10 cellular contexts compared by ENCODE assay signal in the genomic region with DNA sequence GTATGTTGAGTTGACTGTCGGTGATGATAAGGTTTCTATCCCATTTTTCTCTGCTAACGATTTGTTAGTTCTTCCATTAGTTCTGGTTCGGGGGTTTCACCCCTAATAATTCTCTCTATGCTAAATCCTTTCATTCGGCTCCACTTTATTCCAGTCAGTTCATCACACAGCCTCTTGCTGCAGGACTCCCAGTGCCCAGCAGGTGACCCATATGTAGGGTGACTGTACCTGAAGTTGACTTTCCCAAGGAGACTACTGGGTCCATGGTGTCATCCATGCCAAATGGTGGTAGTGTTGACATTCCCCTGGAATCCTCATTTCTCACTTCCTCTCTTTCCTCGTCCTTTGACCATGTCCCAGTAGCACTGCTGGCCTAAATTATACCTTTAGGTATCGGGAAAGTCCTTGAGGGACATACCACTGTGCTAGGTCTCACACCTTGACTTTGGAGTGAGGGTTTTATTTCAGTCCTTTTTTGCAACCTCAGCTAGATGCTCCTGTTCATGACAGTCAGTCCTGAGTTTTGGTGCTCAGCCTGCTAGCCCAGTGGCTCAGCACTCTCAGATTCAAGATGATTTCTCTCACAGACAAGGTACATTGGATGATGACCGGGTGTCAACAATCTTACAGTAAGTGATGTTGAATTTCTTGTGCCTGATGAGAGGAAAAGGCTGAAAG.
DNase-seq lines count a peak whose midpoint lies in the region; ATAC-seq and TF ChIP-seq lines count a peak whose summit lies in the region.
"Had no signal": no experiment of that assay in that cellular context is flagged by ENCODE, and none has a peak within 500 bp of the region (broad histone marks: within the 10 kb centered on the region; RNA-seq: fewer than 3 reads in every experiment).

No MANE protein-coding gene starts in this region.

- no peak for TF ChIP-seq RAD21 in SK-N-SH (IDR thresholded peaks at IDR 0.05; ENCODE audit: low read length)

- H3K9me2 ChIP-seq in SK-N-SH: no peaks in the 10 kb centered on the region

- no peaks in the 10 kb centered on the region for H3K79me2 ChIP-seq in SK-N-SH (ENCODE audit: insufficient read depth)

- no peak overlapping the region for H3K9ac ChIP-seq in SK-N-SH

- peaks cover 15 to 19% of the 10 kb centered on the region in 2 donors for H3K4me1 Mint-ChIP-seq in stimulated activated naive B cell treated with anti-CD40 and anti-IgM and Interleukin-4, amounts not matched to agents 10 μg/mL and 1 μg/mL and 100 μg/mL, for 72 hours
- no peaks in the 10 kb centered on the region for H3K4me1 Mint-ChIP-seq in stimulated activated naive CD8-positive, alpha-beta T cell treated with anti-CD3 and anti-CD28 coated beads, Interleukin-15, amount 100 ng/mL, for 72 hours

- H3K27me3 ChIP-seq in SK-N-SH (ENCODE audit: insufficient read depth) (no peaks in the 10 kb centered on the region), SJCRH30 (no peaks in the 10 kb centered on the region)
- H3K27me3 ChIP-seq: spleen had no signal

- H3K36me3 Mint-ChIP-seq in stimulated activated naive B cell treated with anti-CD40 and anti-IgM and Interleukin-4, amounts not matched to agents 10 μg/mL and 1 μg/mL and 100 μg/mL, for 72 hours: peaks cover 2 to 3% of the 10 kb centered on the region in 2 donors

- ATAC-seq in SK-N-SH treated with all-trans-retinoic acid at 6 μM for 48 hours (peak; percentile 45; the same call in 1 of the 3 replicates), HG02884 (IDR thresholded peaks at IDR 0.05; ENCODE audit: unreplicated experiment) (peak; percentile 11)
- ATAC-seq in stimulated activated naive B cell treated with anti-CD40 and anti-IgM and Interleukin-4, amounts not matched to agents 10 μg/mL and 1 μg/mL and 100 μg/mL, for 72 hours (replicated peaks): peak; percentile 29 to 41
- ATAC-seq in stimulated activated naive CD8-positive, alpha-beta T cell treated with anti-CD3 and anti-CD28 coated beads, Interleukin-15, amount 100 ng/mL, for 72 hours: no peak

- H2AFZ ChIP-seq in SK-N-SH (ENCODE audit: low read depth): no peak overlapping the region

- WGBS in SK-N-SH (ENCODE audit: low lambda C conversion rate): 49% methylated on average over 7 of the region's 7 CpGs

- H3K27ac ChIP-seq in SK-N-SH (ENCODE audit: low read depth in 2 of 2, low read length in 1 of 2) (no peak overlapping the region), SJCRH30 (peak overlapping the region; percentile 15; the same call in 1 of the 2 replicates)

- no peaks in the 10 kb centered on the region for H3K4me1 ChIP-seq in SK-N-SH (ENCODE audit: control insufficient read depth in 1 of 2, insufficient read depth in 2 of 2, low read depth in 1 of 2, low read length in 1 of 2)
- H3K4me1 ChIP-seq in SJCRH30: peaks cover 22% of the 10 kb centered on the region

- POLR2A ChIA-PET in SK-N-SH (lab: Yijun Ruan, JAX): no interaction called here

- no peak overlapping the region for H3K4me2 ChIP-seq in SK-N-SH

- H3K4me3 Mint-ChIP-seq in stimulated activated naive B cell treated with anti-CD40 and anti-IgM and Interleukin-4, amounts not matched to agents 10 μg/mL and 1 μg/mL and 100 μg/mL, for 72 hours: no peak overlapping the region
- no peak overlapping the region for H3K4me3 Mint-ChIP-seq in stimulated activated naive CD8-positive, alpha-beta T cell treated with anti-CD3 and anti-CD28 coated beads, Interleukin-15, amount 100 ng/mL, for 72 hours

- DNase-seq in SK-N-SH (no peak), SJCRH30 (peak; percentile 11 to 33), SHP77 treated with DMSO at 0.1 percent for 48 hours (lab: John Stamatoyannopoulos, UW) (no peak)
- no peak for DNase-seq in stimulated activated naive B cell treated with anti-CD40 and anti-IgM and Interleukin-4, amounts not matched to agents 10 μg/mL and 1 μg/mL and 100 μg/mL, for 72 hours
- DNase-seq in stimulated activated CD4-positive, alpha-beta T cell treated with anti-CD3 and anti-CD28 coated beads, Interleukin-4, amount 100 ng/mL, for 4 hours: no peak
- DNase-seq in stimulated activated naive CD8-positive, alpha-beta T cell treated with anti-CD3 and anti-CD28 coated beads, Interleukin-15, amount 100 ng/mL, for 72 hours: no peak
- DNase-seq: activated T-cell treated with anti-CD3 and anti-CD28 coated beads, Interleukin-2, amount 50 U/mL, for 1 hour; spleen had no signal

- no peak for TF ChIP-seq CTCF in SK-N-SH (IDR thresholded peaks at IDR 0.05)

- TF ChIP-seq EP300 in SK-N-SH (IDR thresholded peaks at IDR 0.05; ENCODE audit: borderline replicate concordance in 1 of 2, low read depth in 1 of 2, low read length in 1 of 2): no peak

- H3K4me3 ChIP-seq in SK-N-SH (ENCODE audit: low read depth in 2 of 2, low read length in 1 of 2) (no peak overlapping the region), SJCRH30 (no peak overlapping the region)
- H3K4me3 ChIP-seq: spleen had no signal

- CTCF ChIA-PET in SK-N-SH (lab: Yijun Ruan, JAX): interaction anchor here (0.6 to 6.0 kb wide), 13 partner anchors 8 to 336 kb away, joined by 3 to 40 read pairs (median 4); no protein-coding TSS in a partner anchor

- peaks cover 0 to 4% of the 10 kb centered on the region in 2 donors for H3K27me3 Mint-ChIP-seq in stimulated activated naive B cell treated with anti-CD40 and anti-IgM and Interleukin-4, amounts not matched to agents 10 μg/mL and 1 μg/mL and 100 μg/mL, for 72 hours
- H3K27me3 Mint-ChIP-seq in stimulated activated naive CD8-positive, alpha-beta T cell treated with anti-CD3 and anti-CD28 coated beads, Interleukin-15, amount 100 ng/mL, for 72 hours: no peaks in the 10 kb centered on the region

- peaks cover 3 to 4% of the 10 kb centered on the region in 2 donors for H3K9me3 Mint-ChIP-seq in stimulated activated naive B cell treated with anti-CD40 and anti-IgM and Interleukin-4, amounts not matched to agents 10 μg/mL and 1 μg/mL and 100 μg/mL, for 72 hours
- H3K9me3 Mint-ChIP-seq in stimulated activated naive CD8-positive, alpha-beta T cell treated with anti-CD3 and anti-CD28 coated beads, Interleukin-15, amount 100 ng/mL, for 72 hours: no peaks in the 10 kb centered on the region

- H3K27ac Mint-ChIP-seq in stimulated activated naive B cell treated with anti-CD40 and anti-IgM and Interleukin-4, amounts not matched to agents 10 μg/mL and 1 μg/mL and 100 μg/mL, for 72 hours: no peak overlapping the region
- H3K27ac Mint-ChIP-seq in stimulated activated naive CD8-positive, alpha-beta T cell treated with anti-CD3 and anti-CD28 coated beads, Interleukin-15, amount 100 ng/mL, for 72 hours: no peak overlapping the region

- no peaks in the 10 kb centered on the region for H3K9me3 ChIP-seq in SK-N-SH
- H3K9me3 ChIP-seq in SJCRH30 (replicated peaks): no peaks in the 10 kb centered on the region
- H3K9me3 ChIP-seq: spleen had no signal

- H3K36me3 ChIP-seq in SK-N-SH (replicated peaks in 1 of 2; ENCODE audit: control insufficient read depth in 1 of 2, insufficient read depth in 2 of 2, low read length in 1 of 2): no peaks in the 10 kb centered on the region
- no peaks in the 10 kb centered on the region for H3K36me3 ChIP-seq in SJCRH30
- H3K36me3 ChIP-seq: spleen had no signal

- no peaks in the 10 kb centered on the region for H3F3A ChIP-seq in SK-N-SH (replicated peaks; ENCODE audit: insufficient read depth)

- H4K20me1 ChIP-seq in SK-N-SH (ENCODE audit: insufficient read depth): no peaks in the 10 kb centered on the region

TF ChIP-seq in SK-N-SH treated with all-trans-retinoic acid at 6 μM for 48 hours, 23 proteins besides CTCF, POLR2A, EP300 and RAD21 (continues in another document):
- TF ChIP-seq SNAI2 (CRISPR knock-in tag; IDR thresholded peaks at IDR 0.05) (no peak), OSR1 (CRISPR knock-in tag; IDR thresholded peaks at IDR 0.05) (no peak), ZNF565 (CRISPR knock-in tag; conservative IDR thresholded peaks at IDR 0.05; ENCODE audit: low read depth) (no peak), ISL1 (CRISPR knock-in tag; IDR thresholded peaks at IDR 0.05) (no peak)

TF ChIP-seq in SK-N-SH, 30 proteins besides CTCF, POLR2A, EP300 and RAD21 (continues in another document):
- no peak for TF ChIP-seq JUND (IDR thresholded peaks at IDR 0.05)
- TF ChIP-seq, protein P1, sequence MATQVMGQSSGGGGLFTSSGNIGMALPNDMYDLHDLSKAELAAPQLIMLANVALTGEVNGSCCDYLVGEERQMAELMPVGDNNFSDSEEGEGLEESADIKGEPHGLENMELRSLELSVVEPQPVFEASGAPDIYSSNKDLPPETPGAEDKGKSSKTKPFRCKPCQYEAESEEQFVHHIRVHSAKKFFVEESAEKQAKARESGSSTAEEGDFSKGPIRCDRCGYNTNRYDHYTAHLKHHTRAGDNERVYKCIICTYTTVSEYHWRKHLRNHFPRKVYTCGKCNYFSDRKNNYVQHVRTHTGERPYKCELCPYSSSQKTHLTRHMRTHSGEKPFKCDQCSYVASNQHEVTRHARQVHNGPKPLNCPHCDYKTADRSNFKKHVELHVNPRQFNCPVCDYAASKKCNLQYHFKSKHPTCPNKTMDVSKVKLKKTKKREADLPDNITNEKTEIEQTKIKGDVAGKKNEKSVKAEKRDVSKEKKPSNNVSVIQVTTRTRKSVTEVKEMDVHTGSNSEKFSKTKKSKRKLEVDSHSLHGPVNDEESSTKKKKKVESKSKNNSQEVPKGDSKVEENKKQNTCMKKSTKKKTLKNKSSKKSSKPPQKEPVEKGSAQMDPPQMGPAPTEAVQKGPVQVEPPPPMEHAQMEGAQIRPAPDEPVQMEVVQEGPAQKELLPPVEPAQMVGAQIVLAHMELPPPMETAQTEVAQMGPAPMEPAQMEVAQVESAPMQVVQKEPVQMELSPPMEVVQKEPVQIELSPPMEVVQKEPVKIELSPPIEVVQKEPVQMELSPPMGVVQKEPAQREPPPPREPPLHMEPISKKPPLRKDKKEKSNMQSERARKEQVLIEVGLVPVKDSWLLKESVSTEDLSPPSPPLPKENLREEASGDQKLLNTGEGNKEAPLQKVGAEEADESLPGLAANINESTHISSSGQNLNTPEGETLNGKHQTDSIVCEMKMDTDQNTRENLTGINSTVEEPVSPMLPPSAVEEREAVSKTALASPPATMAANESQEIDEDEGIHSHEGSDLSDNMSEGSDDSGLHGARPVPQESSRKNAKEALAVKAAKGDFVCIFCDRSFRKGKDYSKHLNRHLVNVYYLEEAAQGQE (IDR thresholded peaks at IDR 0.05; ENCODE audit: low read depth, low read length): no peak
- TF ChIP-seq MXI1 (IDR thresholded peaks at IDR 0.05; ENCODE audit: low read depth, low read length): no peak
- no peak for TF ChIP-seq NRF1 (IDR thresholded peaks at IDR 0.05; ENCODE audit: low read depth, low read length)
- no peak for TF ChIP-seq CHD2 (IDR thresholded peaks at IDR 0.05; ENCODE audit: low read length, partially characterized antibody)
- TF ChIP-seq TCF12 (IDR thresholded peaks at IDR 0.05): no peak
- TF ChIP-seq RCOR1 (IDR thresholded peaks at IDR 0.05; ENCODE audit: low read length): no peak
- TF ChIP-seq FOXJ3 (CRISPR knock-in tag; IDR thresholded peaks at IDR 0.05): no peak
- no peak for TF ChIP-seq YY1 (IDR thresholded peaks at IDR 0.05; ENCODE audit: low read depth)
- no peak for TF ChIP-seq GATA2 (CRISPR knock-in tag; IDR thresholded peaks at IDR 0.05)
- no peak for TF ChIP-seq FOXM1 (IDR thresholded peaks at IDR 0.05; ENCODE audit: low read depth)
- no peak for TF ChIP-seq GABPA (IDR thresholded peaks at IDR 0.05; ENCODE audit: low read depth)
- no peak for TF ChIP-seq MEF2A (IDR thresholded peaks at IDR 0.05; ENCODE audit: borderline replicate concordance, low read depth)
- no peak for TF ChIP-seq ELF1 (IDR thresholded peaks at IDR 0.05)

Comparison
In these comparisons a context has a peak if more than half of its experiments do, and no peak if none do; other contexts are left out.
1. DNase-seq: peak in SJCRH30 (2 of 2); none in SK-N-SH (single experiment), stimulated activated naive B cell treated with anti-CD40 and anti-IgM and Interleukin-4, amounts not matched to agents 10 μg/mL and 1 μg/mL and 100 μg/mL, for 72 hours (single experiment), SHP77 treated with DMSO at 0.1 percent for 48 hours (single experiment), stimulated activated CD4-positive, alpha-beta T cell treated with anti-CD3 and anti-CD28 coated beads, Interleukin-4, amount 100 ng/mL, for 4 hours (0 of 2) and stimulated activated naive CD8-positive, alpha-beta T cell treated with anti-CD3 and anti-CD28 coated beads, Interleukin-15, amount 100 ng/mL, for 72 hours (0 of 2).